Comparison of ENCODE assay signal across 1 cellular context in genomic region chr14:34688470-34689206, GRCh38.
TF ChIP-seq lines count a peak whose summit lies in the region.

No MANE protein-coding gene starts in this region.

TF ChIP-seq in GM23338, 12 proteins besides CTCF, POLR2A, EP300 and RAD21 (continued from another document):
- TF ChIP-seq ZNF462 (CRISPR knock-in tag; IDR thresholded peaks at IDR 0.05), result no peak
- no peak for TF ChIP-seq EZH2 (IDR thresholded peaks at IDR 0.05; ENCODE audit: low read depth, unreplicated experiment)
- TF ChIP-seq NANOG (IDR thresholded peaks at IDR 0.05; ENCODE audit: borderline replicate concordance), result no peak
- TF ChIP-seq JUNB (IDR thresholded peaks at IDR 0.05; ENCODE audit: unreplicated experiment), result no peak
